In genomic region chr15:99590913-99591646, GRCh38 we compare ENCODE assay signal across 17 cellular contexts. TPM values are rescaled to one million over a fixed set of nuclear protein-coding genes. Genes with fewer than 3 reads are reported as not detected.
A peak's percentile ranks its signal among the peaks of the same experiment; 100 is the strongest.
DNase-seq lines count a peak whose midpoint lies in the region; ATAC-seq and TF ChIP-seq lines count a peak whose summit lies in the region.
"Had no signal": no experiment of that assay in that cellular context is flagged by ENCODE, and none has a peak within 500 bp of the region (broad histone marks: within the 10 kb centered on the region; RNA-seq: fewer than 3 reads in every experiment).

No MANE protein-coding gene starts in this region.

- H3K4me3 ChIP-seq in right lobe of liver (no peak overlapping the region), stomach (no peak overlapping the region), thyroid gland (replicated peaks in 1 of 3) (no peak overlapping the region)
- H3K4me3 ChIP-seq: ovary had no signal

- H3K27me3 ChIP-seq in right lobe of liver (no peaks in the 10 kb centered on the region), stomach (no peaks in the 10 kb centered on the region), thyroid gland (no peaks in the 10 kb centered on the region)
- H3K27me3 ChIP-seq: brain microvascular endothelial cell, ovary had no signal

- intact Hi-C loops in activated CD4-positive, alpha-beta T cell treated with anti-CD3 and anti-CD28 coated beads for 36 hours (cut with DNase I, micrococcal nuclease) = no loop called here
- intact Hi-C loops in right lobe of liver (cut with DNase I) (no loop called here), stomach (cut with DNase I; ENCODE audit: low total_unique reads) (no loop called here), thyroid gland (cut with DNase I) (no loop called here)

- 54% methylated on average over 2 of the region's 2 CpGs for WGBS in right lobe of liver (ENCODE audit: insufficient coverage, low coverage, low lambda C conversion rate, missing lambda C conversion rate)
- 80 to 92% (median 88%) methylated on average over 2 of the region's 2 CpGs for WGBS in stomach, 5 donors
- 81 to 89% methylated on average over 2 of the region's 2 CpGs for WGBS in thyroid gland, 2 donors

- H3K9me3 Mint-ChIP-seq in activated CD4-positive, alpha-beta T cell treated with anti-CD3 and anti-CD28 coated beads for 36 hours (ENCODE audit: low read depth) = peaks cover 14% of the 10 kb centered on the region

- H3K27me3 Mint-ChIP-seq in activated CD4-positive, alpha-beta T cell treated with anti-CD3 and anti-CD28 coated beads for 36 hours = no peaks in the 10 kb centered on the region
- H3K27me3 Mint-ChIP-seq: IgD-negative memory B cell had no signal

- TF ChIP-seq CTCF in right lobe of liver (IDR thresholded peaks at IDR 0.05) (no peak), stomach (IDR thresholded peaks at IDR 0.05) (no peak), thyroid gland (IDR thresholded peaks at IDR 0.05) (no peak), omental fat pad (IDR thresholded peaks at IDR 0.05) (no peak)

- no peak overlapping the region for H3K4me3 Mint-ChIP-seq in activated CD4-positive, alpha-beta T cell treated with anti-CD3 and anti-CD28 coated beads for 36 hours
- H3K4me3 Mint-ChIP-seq: mesothelial cell of epicardium had no signal

- no peak for TF ChIP-seq EP300 in stomach (IDR thresholded peaks at IDR 0.05)

- no peak for TF ChIP-seq POLR2A in right lobe of liver (IDR thresholded peaks at IDR 0.05)
- TF ChIP-seq POLR2A in stomach (IDR thresholded peaks at IDR 0.05) = no peak
- no peak for TF ChIP-seq POLR2A in thyroid gland (IDR thresholded peaks at IDR 0.05)

- H3K27ac ChIP-seq in right lobe of liver (peak overlapping the region in 2 of 3 donors; percentile 65 to 72), stomach (no peak overlapping the region), thyroid gland (no peak overlapping the region)
- H3K27ac ChIP-seq: 22Rv1, brain microvascular endothelial cell, ovary had no signal

- H3K9me3 ChIP-seq in right lobe of liver (no peaks in the 10 kb centered on the region), stomach (peaks cover 0 to 15% (median 8%) of the 10 kb centered on the region in 4 donors), thyroid gland (no peaks in the 10 kb centered on the region)
- H3K9me3 ChIP-seq: ovary had no signal

- CTCF ChIA-PET in activated CD4-positive, alpha-beta T cell treated with anti-CD3 and anti-CD28 coated beads for 36 hours (lab: Charles Lee) = interaction anchor here (1.2 to 1.3 kb wide), 2 partner anchors 11 to 166 kb away, joined by 3 to 4 read pairs; no protein-coding TSS in a partner anchor

- POLR2A ChIA-PET in activated CD4-positive, alpha-beta T cell treated with anti-CD3 and anti-CD28 coated beads for 36 hours (lab: Charles Lee) = interaction anchor here (0.6 kb wide), 1 partner anchor 308 kb away, joined by 3 read pairs; no protein-coding TSS in a partner anchor

- H3K4me1 Mint-ChIP-seq in activated CD4-positive, alpha-beta T cell treated with anti-CD3 and anti-CD28 coated beads for 36 hours = peaks cover 39% of the 10 kb centered on the region

- H3K4me1 ChIP-seq in right lobe of liver (peaks cover 0 to 30% (median 4%) of the 10 kb centered on the region in 4 donors), stomach (peaks cover 3 to 56% (median 25%) of the 10 kb centered on the region in 4 donors), thyroid gland (peaks cover 0 to 9% of the 10 kb centered on the region in 2 donors)

- H3K36me3 Mint-ChIP-seq in activated CD4-positive, alpha-beta T cell treated with anti-CD3 and anti-CD28 coated beads for 36 hours (ENCODE audit: low read depth) = peaks cover 28% of the 10 kb centered on the region

- H3K36me3 ChIP-seq in right lobe of liver (no peaks in the 10 kb centered on the region), stomach (no peaks in the 10 kb centered on the region), thyroid gland (no peaks in the 10 kb centered on the region)
- H3K36me3 ChIP-seq: brain microvascular endothelial cell, ovary had no signal

- peak overlapping the region; percentile 19 for H3K27ac Mint-ChIP-seq in activated CD4-positive, alpha-beta T cell treated with anti-CD3 and anti-CD28 coated beads for 36 hours

- DNase-seq in activated CD4-positive, alpha-beta T cell treated with anti-CD3 and anti-CD28 coated beads for 36 hours = no peak
- no peak for DNase-seq in activated CD4-positive, alpha-beta T cell treated with anti-CD3 and anti-CD28 coated beads for 48 hours
- no peak for DNase-seq in right lobe of liver
- no peak for DNase-seq in stomach
- no peak for DNase-seq in thyroid gland
- DNase-seq in omental fat pad (ENCODE audit: low spot score) = no peak
- DNase-seq: brain microvascular endothelial cell; effector CD8-positive, alpha-beta T cell; NCI-H1048; NCI-H226; ovary; small intestine had no signal

- peak; percentile 81 for ATAC-seq in activated CD4-positive, alpha-beta T cell treated with anti-CD3 and anti-CD28 coated beads for 36 hours
- ATAC-seq in GM21381 (IDR thresholded peaks at IDR 0.05; ENCODE audit: unreplicated experiment) (peak; percentile 62), HG03354 (IDR thresholded peaks at IDR 0.05; ENCODE audit: poor library complexity, severe bottlenecking, unreplicated experiment) (peak; percentile 79), right lobe of liver (peak in 1 of 4 donors; percentile 6), omental fat pad (ENCODE audit: low FRiP score) (no peak)

RNA-seq across cellular contexts. Expression of gene MEF2A, which starts 25.3 kb away (rescaled TPM):
- total RNA-seq in activated CD4-positive, alpha-beta T cell treated with anti-CD3 and anti-CD28 coated beads for 36 hours = 10 to 100 TPM; 16.5 to 20.9 TPM
- total RNA-seq in right lobe of liver = 10 to 100 TPM; 20.1 to 35.5 (median 25.4) TPM
- total RNA-seq in stomach = 10 to 100 TPM; 17.7 to 85.2 (median 60.8) TPM
- polyA plus RNA-seq in stomach = 10 to 100 TPM; 11.0 to 12.2 (median 11.4) TPM
- 100 to 1,000 TPM in 2 of 4 donors, 10 to 100 TPM in 2; 55.3 to 155 (median 105) TPM for total RNA-seq in thyroid gland
- 10 to 100 TPM; 47.8 to 74.4 (median 54.0) TPM for total RNA-seq in omental fat pad

Comparison
In these comparisons a context has a peak if more than half of its experiments do, and no peak if none do; other contexts are left out.
1. H3K27ac ChIP-seq: peak in right lobe of liver (2 of 3); none in stomach (0 of 5) and thyroid gland (0 of 3).